17 cellular contexts compared by ENCODE assay signal in the genomic region with DNA sequence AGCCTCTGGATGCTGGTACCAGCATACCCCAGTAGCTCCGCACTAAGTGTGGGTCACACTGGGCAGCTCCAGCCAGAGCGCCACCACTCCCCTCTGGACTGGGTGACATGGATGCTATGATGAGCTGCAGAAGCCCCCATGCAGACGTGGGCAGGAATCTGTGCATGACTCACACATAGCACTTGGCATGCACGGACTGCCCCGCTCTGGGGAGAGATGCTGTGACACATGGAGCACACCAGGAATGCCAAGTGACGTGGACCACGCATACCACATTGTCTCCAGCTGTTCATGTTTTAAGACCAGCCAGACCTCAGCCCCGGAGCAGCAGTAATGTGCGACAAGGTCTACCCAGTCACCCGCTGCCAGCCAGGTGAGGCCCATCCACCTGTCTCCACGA.
A peak's percentile ranks its signal among the peaks of the same experiment; 100 is the strongest.
DNase-seq lines count a peak whose midpoint lies in the region; ATAC-seq and TF ChIP-seq lines count a peak whose summit lies in the region.
"Had no signal": no experiment of that assay in that cellular context is flagged by ENCODE, and none has a peak within 500 bp of the region (broad histone marks: within the 10 kb centered on the region; RNA-seq: fewer than 3 reads in every experiment).

No MANE protein-coding gene starts in this region.

- H3K27me3 Mint-ChIP-seq in activated T-cell treated with anti-CD3 and anti-CD28 coated beads, Interleukin-2, amount 50 U/mL, for 24 hours: no peaks in the 10 kb centered on the region

- peaks cover 96% of the 10 kb centered on the region for H3K4me1 Mint-ChIP-seq in activated T-cell treated with anti-CD3 and anti-CD28 coated beads, Interleukin-2, amount 50 U/mL, for 24 hours (ENCODE audit: low read depth)
- H3K4me1 Mint-ChIP-seq in stimulated activated effector memory CD8-positive, alpha-beta T cell treated with anti-CD3 and anti-CD28 coated beads, Interleukin-12 subunit alpha, Interleukin-12 subunit beta, amount 100 ng/mL, for 72 hours: peaks cover 76% of the 10 kb centered on the region

- no peak for TF ChIP-seq POLR2A in upper lobe of left lung (IDR thresholded peaks at IDR 0.05)

- ATAC-seq in stimulated activated effector memory CD8-positive, alpha-beta T cell treated with anti-CD3 and anti-CD28 coated beads, Interleukin-12 subunit alpha, Interleukin-12 subunit beta, amount 100 ng/mL, for 72 hours: no peak
- no peak for ATAC-seq in HG03378 (IDR thresholded peaks at IDR 0.05; ENCODE audit: unreplicated experiment)
- no peak for ATAC-seq in upper lobe of left lung (ENCODE audit: low FRiP score in 2 of 2)
- ATAC-seq: A549; activated T-cell treated with anti-CD3 and anti-CD28 coated beads, Interleukin-2, amount 50 U/mL, for 72 hours had no signal

- H3K27ac Mint-ChIP-seq in activated T-cell treated with anti-CD3 and anti-CD28 coated beads, Interleukin-2, amount 50 U/mL, for 24 hours: peak overlapping the region; percentile 92
- H3K27ac Mint-ChIP-seq in stimulated activated effector memory CD8-positive, alpha-beta T cell treated with anti-CD3 and anti-CD28 coated beads, Interleukin-12 subunit alpha, Interleukin-12 subunit beta, amount 100 ng/mL, for 72 hours: peak overlapping the region; percentile 85

- peaks cover 12 to 66% (median 46%) of the 10 kb centered on the region in 4 donors for H3K4me1 ChIP-seq in upper lobe of left lung
- H3K4me1 ChIP-seq: parathyroid adenoma had no signal

- H3K4me3 Mint-ChIP-seq in activated T-cell treated with anti-CD3 and anti-CD28 coated beads, Interleukin-2, amount 50 U/mL, for 24 hours: no peak overlapping the region
- H3K4me3 Mint-ChIP-seq in stimulated activated effector memory CD8-positive, alpha-beta T cell treated with anti-CD3 and anti-CD28 coated beads, Interleukin-12 subunit alpha, Interleukin-12 subunit beta, amount 100 ng/mL, for 72 hours: no peak overlapping the region
- H3K4me3 Mint-ChIP-seq: activated T-cell treated with anti-CD3 and anti-CD28 coated beads, Interleukin-2, amount 50 U/mL, for 72 hours had no signal

- DNase-seq in activated T-cell treated with anti-CD3 and anti-CD28 coated beads, Interleukin-2, amount 50 U/mL, for 24 hours: no peak
- DNase-seq in activated T-cell treated with anti-CD3 and anti-CD28 coated beads, Interleukin-2, amount 50 U/mL, for 48 hours: no peak
- DNase-seq in RKO (ENCODE audit: low spot score) (peak; percentile 9), fibroblast of mammary gland (ENCODE audit: low read depth) (peak; percentile 34), upper lobe of left lung (no peak), dermis blood vessel endothelial cell (no peak)
- no peak for DNase-seq in stimulated activated effector memory CD8-positive, alpha-beta T cell treated with anti-CD3 and anti-CD28 coated beads, Interleukin-12 subunit alpha, Interleukin-12 subunit beta, amount 100 ng/mL, for 72 hours (ENCODE audit: low spot score in 2 of 2)
- DNase-seq: activated T-cell treated with anti-CD3 and anti-CD28 coated beads, Interleukin-2, amount 50 U/mL, for 72 hours; foreskin melanocyte; GF-D8; KBM-7; NCI-H2081 treated with DMSO at 0.1 percent for 48 hours; stomach; T1000 had no signal

- H3K36me3 ChIP-seq in upper lobe of left lung: no peaks in the 10 kb centered on the region
- H3K36me3 ChIP-seq: stomach had no signal

- no peaks in the 10 kb centered on the region for H3K9me3 Mint-ChIP-seq in activated T-cell treated with anti-CD3 and anti-CD28 coated beads, Interleukin-2, amount 50 U/mL, for 24 hours
- H3K9me3 Mint-ChIP-seq in stimulated activated effector memory CD8-positive, alpha-beta T cell treated with anti-CD3 and anti-CD28 coated beads, Interleukin-12 subunit alpha, Interleukin-12 subunit beta, amount 100 ng/mL, for 72 hours: no peaks in the 10 kb centered on the region
- H3K9me3 Mint-ChIP-seq: activated T-cell treated with anti-CD3 and anti-CD28 coated beads, Interleukin-2, amount 50 U/mL, for 72 hours had no signal

- H3K4me3 ChIP-seq in fibroblast of mammary gland (ENCODE audit: control insufficient read depth, low read depth, low read length) (no peak overlapping the region), upper lobe of left lung (no peak overlapping the region)
- H3K4me3 ChIP-seq: A549, stomach had no signal

- H3K27ac ChIP-seq in upper lobe of left lung: no peak overlapping the region
- H3K27ac ChIP-seq: A549, parathyroid adenoma had no signal

- H3K27me3 ChIP-seq in upper lobe of left lung: no peaks in the 10 kb centered on the region
- H3K27me3 ChIP-seq: stomach had no signal

- no peak for TF ChIP-seq CTCF in fibroblast of mammary gland (conservative IDR thresholded peaks at IDR 0.05; ENCODE audit: control insufficient read depth, insufficient read depth, low read depth, low read length)
- TF ChIP-seq CTCF in upper lobe of left lung (IDR thresholded peaks at IDR 0.05): no peak

- no peak for TF ChIP-seq EP300 in upper lobe of left lung (IDR thresholded peaks at IDR 0.05)

- H3K9me3 ChIP-seq in upper lobe of left lung: no peaks in the 10 kb centered on the region
- H3K9me3 ChIP-seq: A549, stomach had no signal

- WGBS in upper lobe of left lung, 2 donors: 80 to 96% methylated on average over 3 to 11 of the region's 11 CpGs

- peaks cover 86% of the 10 kb centered on the region for H3K36me3 Mint-ChIP-seq in activated T-cell treated with anti-CD3 and anti-CD28 coated beads, Interleukin-2, amount 50 U/mL, for 24 hours (ENCODE audit: low read depth)
- H3K36me3 Mint-ChIP-seq in stimulated activated effector memory CD8-positive, alpha-beta T cell treated with anti-CD3 and anti-CD28 coated beads, Interleukin-12 subunit alpha, Interleukin-12 subunit beta, amount 100 ng/mL, for 72 hours: peaks cover 71% of the 10 kb centered on the region

Comparison
In these comparisons a context has a peak if more than half of its experiments do, and no peak if none do; other contexts are left out.
1. DNase-seq: peak in RKO (single experiment) and fibroblast of mammary gland (single experiment); none in activated T-cell treated with anti-CD3 and anti-CD28 coated beads, Interleukin-2, amount 50 U/mL, for 24 hours (single experiment), activated T-cell treated with anti-CD3 and anti-CD28 coated beads, Interleukin-2, amount 50 U/mL, for 48 hours (0 of 2), stimulated activated effector memory CD8-positive, alpha-beta T cell treated with anti-CD3 and anti-CD28 coated beads, Interleukin-12 subunit alpha, Interleukin-12 subunit beta, amount 100 ng/mL, for 72 hours (0 of 2), upper lobe of left lung (0 of 2) and dermis blood vessel endothelial cell (single experiment).